ENCODE assay signal across 19 cellular contexts in genomic region chr1:2604156-2604853, GRCh38. TPM values are rescaled to one million over a fixed set of nuclear protein-coding genes. Genes with fewer than 3 reads are reported as not detected.
DNase-seq lines count a peak whose midpoint lies in the region; ATAC-seq, FAIRE-seq and TF ChIP-seq lines count a peak whose summit lies in the region.
"Had no signal": no experiment of that assay in that cellular context is flagged by ENCODE, and none has a peak within 500 bp of the region (broad histone marks: within the 10 kb centered on the region; RNA-seq: fewer than 3 reads in every experiment).

No MANE protein-coding gene starts in this region.

- H3K23ac ChIP-seq in neuronal stem cell (ENCODE audit: low read depth, low read length, poor library complexity): peak overlapping the region; percentile 65

- peak overlapping the region; percentile 66 for H2BK5ac ChIP-seq in neuronal stem cell (ENCODE audit: low read length)

- ATAC-seq in K562 (peak; percentile 17; the same call in 1 of the 3 replicates), HG03378 (IDR thresholded peaks at IDR 0.05; ENCODE audit: unreplicated experiment) (no peak)
- ATAC-seq: Right ventricle myocardium inferior had no signal

- no peaks in the 10 kb centered on the region for H3K79me1 ChIP-seq in neuronal stem cell (ENCODE audit: low read depth, low read length)

- H3K27me3 ChIP-seq in BLaER1: peaks cover 32% of the 10 kb centered on the region
- H3K27me3 ChIP-seq in K562 (ENCODE audit: control insufficient read depth in 2 of 2, insufficient read depth in 2 of 2, low read length in 2 of 2): peaks cover 30 to 52% of the 10 kb centered on the region in 2 experiments; a peak in 4 of 5 replicates
- peaks cover 0 to 43% (median 2%) of the 10 kb centered on the region in 3 experiments for H3K27me3 ChIP-seq in neuronal stem cell (ENCODE audit: control insufficient read depth in 3 of 3, insufficient read depth in 3 of 3, low read depth in 1 of 3, low read length in 3 of 3)
- H3K27me3 ChIP-seq: BE2C had no signal

- DNase-seq in activated CD4-positive, CD25-positive, alpha-beta regulatory T cell treated with anti-CD3 and anti-CD28 coated beads, Interleukin-2, amount 50 U/mL, for 72 hours: peak; percentile 26
- DNase-seq in activated CD4-positive, CD25-positive, alpha-beta regulatory T cell (lab: John Stamatoyannopoulos, UW): no peak
- no peak for DNase-seq in K562 (ENCODE audit: extremely low read depth in 1 of 4, low spot score in 3 of 4)
- no peak for DNase-seq in neuronal stem cell (ENCODE audit: low spot score)
- DNase-seq in NCI-H187 (lab: John Stamatoyannopoulos, UW): no peak
- no peak for DNase-seq in NCI-H226
- DNase-seq: 8988T, BE2C, DMS79 treated with DMSO at 0.1 percent for 48 hours, HCEC 1CT, KBM-7, MV-4-11, NCI-H1436, NCI-H2081, NCI-H510A treated with DMSO at 0.1 percent for 48 hours, NCI-H82 had no signal

- BruUV-seq in K562 (replicated peaks; lab: Mats Ljungman, UMichigan): no TSS peak

- H3K27ac ChIP-seq in BLaER1: 0 out of 2 replicates have a peak overlapping the region, but pooled peaks have one; percentile 2
- no peak overlapping the region for H3K27ac ChIP-seq in K562 (ENCODE audit: extremely low read depth, low read depth, low read length)
- no peak overlapping the region for H3K27ac ChIP-seq in neuronal stem cell (replicated peaks; ENCODE audit: low read length)

- H3K4me2 ChIP-seq in BLaER1 (peak overlapping the region; percentile 91), K562 (ENCODE audit: insufficient read depth, low read length) (no peak overlapping the region), neuronal stem cell (ENCODE audit: insufficient read depth, low read length, poor library complexity, severe bottlenecking) (peak overlapping the region; percentile 11)

- no peak overlapping the region for H3K4me3 ChIP-seq in BLaER1
- H3K4me3 ChIP-seq in K562: no peak overlapping the region
- no peak overlapping the region for H3K4me3 ChIP-seq in neuronal stem cell (ENCODE audit: low read length in 2 of 2)

- H3K14ac ChIP-seq in neuronal stem cell (ENCODE audit: low read length): peak overlapping the region; percentile 38

- 4% methylated on average over 19 of the region's 20 CpGs for WGBS in K562 (ENCODE audit: insufficient coverage, low coverage, missing lambda C conversion rate)
- no CpG with 5 or more reads among the region's 20 CpGs for WGBS in neuronal stem cell (ENCODE audit: extremely low coverage in 2 of 2, insufficient read length in 2 of 2, insufficient replicate concordance in 1 of 2), 2 donors

- CTCF ChIA-PET in K562 (lab: Yijun Ruan, JAX; ENCODE audit: low intra/inter-chr PET ratio): no interaction called here

- no peaks in the 10 kb centered on the region for H3K79me2 ChIP-seq in K562 (ENCODE audit: control insufficient read depth, insufficient read depth, low read length)

- no peaks in the 10 kb centered on the region for H4K20me1 ChIP-seq in BLaER1
- H4K20me1 ChIP-seq in K562 (replicated peaks; ENCODE audit: control insufficient read depth, insufficient read depth, low read length): 0 out of 2 replicates have a peak, but pooled peaks cover 9% of the 10 kb centered on the region

- H3K9me3 ChIP-seq in BLaER1 (no peaks in the 10 kb centered on the region), K562 (replicated peaks; ENCODE audit: control insufficient read depth, insufficient read depth, low read depth, low read length) (no peaks in the 10 kb centered on the region), neuronal stem cell (replicated peaks in 1 of 2; ENCODE audit: control insufficient read depth in 2 of 2, insufficient read depth in 1 of 2, low read depth in 1 of 2, low read length in 2 of 2) (no peaks in the 10 kb centered on the region)
- H3K9me3 ChIP-seq: BE2C had no signal

- no peak overlapping the region for H4K8ac ChIP-seq in neuronal stem cell (ENCODE audit: low read depth, low read length)

- in situ Hi-C loops in K562 (cut with MboI): no loop called here

- POLR2A ChIA-PET in K562 (lab: Yijun Ruan, JAX): interaction anchor here (1.0 kb wide), 1 partner anchor 18 kb away, joined by 4 read pairs; no protein-coding TSS in a partner anchor

- H2BK12ac ChIP-seq in neuronal stem cell (ENCODE audit: low read length): no peak overlapping the region

- peak overlapping the region; percentile 46 for H2AK5ac ChIP-seq in neuronal stem cell (ENCODE audit: low read depth, low read length)

- H2BK15ac ChIP-seq in neuronal stem cell (ENCODE audit: low read length): peak overlapping the region; percentile 55

- intact Hi-C loops in K562 (cut with micrococcal nuclease): no loop called here

- peak overlapping the region; percentile 80 for H3K18ac ChIP-seq in neuronal stem cell (ENCODE audit: low read length)

- peak overlapping the region; percentile 47 for H2BK120ac ChIP-seq in neuronal stem cell (ENCODE audit: low read depth, low read length)

- no peaks in the 10 kb centered on the region for H3K36me3 ChIP-seq in BLaER1
- H3K36me3 ChIP-seq in K562 (ENCODE audit: control insufficient read depth, insufficient read depth, low read length): no peaks in the 10 kb centered on the region
- H3K36me3 ChIP-seq in neuronal stem cell (replicated peaks in 1 of 2; ENCODE audit: control insufficient read depth in 2 of 2, insufficient read depth in 2 of 2, low read length in 2 of 2): no peaks in the 10 kb centered on the region
- H3K36me3 ChIP-seq: BE2C had no signal

- no peak for TF ChIP-seq CTCF in K562 (IDR thresholded peaks at IDR 0.05 in 2 of 3, conservative IDR thresholded peaks at IDR 0.05 in 1 of 3; ENCODE audit: insufficient read depth in 2 of 3, low read depth in 1 of 3, low read length in 3 of 3)

- no peak for FAIRE-seq in K562 (lab: Jason Lieb, UNC)

- TF ChIP-seq POLR2A in K562 (conservative IDR thresholded peaks at IDR 0.05): no peak

- TF ChIP-seq RAD21 in K562 (CRISPR knock-in tag; conservative IDR thresholded peaks at IDR 0.05 in 1 of 2, IDR thresholded peaks at IDR 0.05 in 1 of 2): no peak

- peaks cover 61% of the 10 kb centered on the region for H3K4me1 ChIP-seq in BLaER1
- H3K4me1 ChIP-seq in K562 (replicated peaks in 1 of 2; ENCODE audit: control insufficient read depth in 2 of 2, insufficient read depth in 2 of 2, low read length in 2 of 2): peaks cover 0 to 30% of the 10 kb centered on the region in 2 experiments; a peak in 2 of 5 replicates
- H3K4me1 ChIP-seq in neuronal stem cell (ENCODE audit: control insufficient read depth in 2 of 2, insufficient read depth in 1 of 2, low read depth in 1 of 2, low read length in 2 of 2): peaks cover 0 to 2% of the 10 kb centered on the region in 2 donors
- H3K4me1 ChIP-seq: BE2C had no signal

- H2AFZ ChIP-seq in K562 (ENCODE audit: low read depth, low read length): no peak overlapping the region
- no peak overlapping the region for H2AFZ ChIP-seq in neuronal stem cell (ENCODE audit: low read length)

- no peak overlapping the region for H4K91ac ChIP-seq in neuronal stem cell (ENCODE audit: low read depth, low read length, poor library complexity)

- TF ChIP-seq EP300 in K562 (IDR thresholded peaks at IDR 0.05; ENCODE audit: low read length): no peak

- H3K9ac ChIP-seq in BLaER1 (no peak overlapping the region), K562 (ENCODE audit: insufficient read depth in 1 of 2, low read depth in 2 of 2, low read length in 2 of 2) (no peak overlapping the region; a peak in 1 of 4 replicates), neuronal stem cell (ENCODE audit: low read depth, low read length, poor library complexity) (no peak overlapping the region)

- H3K9me1 ChIP-seq in K562 (ENCODE audit: control insufficient read depth, insufficient read depth, low read length): no peaks in the 10 kb centered on the region

- no peak overlapping the region for H3K4ac ChIP-seq in neuronal stem cell (ENCODE audit: low read length)

RNA-seq across cellular contexts. Expression of gene PRXL2B, which starts 17.7 kb away (rescaled TPM):
- total RNA-seq in K562 (2011; cell fraction: chromatin; rRNA removed; ENCODE audit: low replicate concordance): 4.0 and 14.5 TPM in 2 replicates
- total RNA-seq in K562 (2011; cell fraction: nucleolus; rRNA removed): 13.0 and 14.3 TPM in 2 replicates
- total RNA-seq in K562 (2011; cell fraction: nucleoplasm; rRNA removed): 5.5 and 8.1 TPM in 2 replicates
- total RNA-seq in K562 (2014; rRNA removed): 14.0 and 16.4 TPM in 2 replicates
- 3.3 and 4.1 TPM in 2 replicates for total RNA-seq in K562 (2014; rRNA removed; fragmentation: Illumina TruSeq; extraction: Trizol)
- 11.8 TPM in 2 replicates for total RNA-seq in K562 (2015; rRNA removed; fragmentation: Illumina TruSeq; extraction: Trizol)
- 25.3 and 28.1 TPM in 2 replicates for total RNA-seq in K562 (2021)
- 6.7 and 7.0 TPM in 2 replicates for polyA plus RNA-seq in K562 (2011; rRNA removed)
- 9.9 and 25.7 TPM in 2 replicates for polyA plus RNA-seq in K562 (2011; cell fraction: cytosol; rRNA removed)
- polyA plus RNA-seq in K562 (2011; cell fraction: nucleus; rRNA removed): 20.2 and 28.6 TPM in 2 replicates
- 11.9 and 22.1 TPM in 2 replicates for polyA plus RNA-seq in K562 (2012)
- polyA plus RNA-seq in K562 (2014; fragmentation: Illumina TruSeq; extraction: Trizol): 15.2 and 16.6 TPM in 2 replicates
- 1 to 10 TPM in 1 of 2 experiments, under 1 TPM in 1; 0.99 to 1.7 TPM for polyA plus RNA-seq in K562 (2014; fragmentation: Nextera tagmentation; extraction: Ambion mirVana)
- polyA plus RNA-seq in K562 (2014; rRNA removed): 17.6 and 20.7 TPM in 2 replicates
- polyA minus RNA-seq in K562 (2011; rRNA and poly(A)+ RNA removed): 1.8 and 4.0 TPM in 2 replicates
- 3.9 and 7.0 TPM in 2 replicates for polyA minus RNA-seq in K562 (2011; cell fraction: cytosol; rRNA and poly(A)+ RNA removed)
- 5.4 and 6.8 TPM in 2 replicates for polyA minus RNA-seq in K562 (2011; cell fraction: nucleus; rRNA and poly(A)+ RNA removed)
- polyA plus RNA-seq in neuronal stem cell (2013, experiment 1 of 2): 35.1 TPM
- polyA plus RNA-seq in neuronal stem cell (2013, experiment 2 of 2): 35.3 TPM

RNA-seq across cellular contexts. Expression of gene MMEL1, which starts 28.5 kb away (rescaled TPM):
- total RNA-seq in K562 (2011; cell fraction: chromatin; rRNA removed; ENCODE audit: low replicate concordance): not detected in 2 replicates
- not detected in 2 replicates for total RNA-seq in K562 (2011; cell fraction: nucleolus; rRNA removed)
- not detected in 2 replicates for total RNA-seq in K562 (2011; cell fraction: nucleoplasm; rRNA removed)
- total RNA-seq in K562 (2014; rRNA removed): not detected in 2 replicates
- not detected in 2 replicates for total RNA-seq in K562 (2014; rRNA removed; fragmentation: Illumina TruSeq; extraction: Trizol)
- total RNA-seq in K562 (2015; rRNA removed; fragmentation: Illumina TruSeq; extraction: Trizol): not detected in 2 replicates
- not detected in 2 replicates for total RNA-seq in K562 (2021)
- not detected in 2 replicates for polyA plus RNA-seq in K562 (2011; rRNA removed)
- not detected in 2 replicates for polyA plus RNA-seq in K562 (2011; cell fraction: cytosol; rRNA removed)
- 0.11 and 0.18 TPM in 2 replicates for polyA plus RNA-seq in K562 (2011; cell fraction: nucleus; rRNA removed)
- 0.11 TPM in 1 of 2 replicates, not detected in the other for polyA plus RNA-seq in K562 (2012)
- polyA plus RNA-seq in K562 (2014; fragmentation: Illumina TruSeq; extraction: Trizol): not detected in 2 replicates
- not detected for polyA plus RNA-seq in K562 (2014; fragmentation: Nextera tagmentation; extraction: Ambion mirVana)
- polyA plus RNA-seq in K562 (2014; rRNA removed): not detected in 2 replicates
- not detected in 2 replicates for polyA minus RNA-seq in K562 (2011; rRNA and poly(A)+ RNA removed)
- not detected in 2 replicates for polyA minus RNA-seq in K562 (2011; cell fraction: cytosol; rRNA and poly(A)+ RNA removed)
- polyA minus RNA-seq in K562 (2011; cell fraction: nucleus; rRNA and poly(A)+ RNA removed): not detected in 2 replicates
- 1.1 TPM for polyA plus RNA-seq in neuronal stem cell (2013, experiment 1 of 2)
- polyA plus RNA-seq in neuronal stem cell (2013, experiment 2 of 2): 1.4 TPM

RNA-seq across cellular contexts. Expression of gene TNFRSF14, which starts 48.1 kb away (rescaled TPM):
- 2.5 and 7.5 TPM in 2 replicates for total RNA-seq in K562 (2011; cell fraction: chromatin; rRNA removed; ENCODE audit: low replicate concordance)
- 4.8 and 5.5 TPM in 2 replicates for total RNA-seq in K562 (2011; cell fraction: nucleolus; rRNA removed)
- 3.3 and 3.4 TPM in 2 replicates for total RNA-seq in K562 (2011; cell fraction: nucleoplasm; rRNA removed)
- total RNA-seq in K562 (2014; rRNA removed) (0.68 and 0.73 TPM in 2 replicates), K562 (2014; rRNA removed; fragmentation: Illumina TruSeq; extraction: Trizol) (0.11 and 0.16 TPM in 2 replicates), K562 (2015; rRNA removed; fragmentation: Illumina TruSeq; extraction: Trizol) (1.1 and 1.3 TPM in 2 replicates), K562 (2021) (1.8 and 2.1 TPM in 2 replicates)
- polyA plus RNA-seq in K562 (2011; rRNA removed) (0.68 and 1.3 TPM in 2 replicates), K562 (2014; fragmentation: Illumina TruSeq; extraction: Trizol) (0.58 and 0.89 TPM in 2 replicates), K562 (2014; fragmentation: Nextera tagmentation; extraction: Ambion mirVana) (not detected), K562 (2014; rRNA removed) (1.6 and 2.3 TPM in 2 replicates)
- polyA plus RNA-seq in K562 (2011; cell fraction: cytosol; rRNA removed): 0.97 and 1.0 TPM in 2 replicates
- polyA plus RNA-seq in K562 (2011; cell fraction: nucleus; rRNA removed): 11.2 and 14.0 TPM in 2 replicates
- 3.3 and 11.5 TPM in 2 replicates for polyA plus RNA-seq in K562 (2012)
- polyA minus RNA-seq in K562 (2011; rRNA and poly(A)+ RNA removed): 0.15 and 0.18 TPM in 2 replicates
- polyA minus RNA-seq in K562 (2011; cell fraction: cytosol; rRNA and poly(A)+ RNA removed): not detected in 2 replicates
- 1.6 and 2.0 TPM in 2 replicates for polyA minus RNA-seq in K562 (2011; cell fraction: nucleus; rRNA and poly(A)+ RNA removed)
- 1.1 TPM for polyA plus RNA-seq in neuronal stem cell (2013, experiment 1 of 2)
- 1.3 TPM for polyA plus RNA-seq in neuronal stem cell (2013, experiment 2 of 2)
